ENCODE assay signal across 9 cellular contexts in genomic region chr15:90620379-90621134, GRCh38.
DNase-seq lines count a peak whose midpoint lies in the region; ATAC-seq lines count a peak whose summit lies in the region.
"Had no signal": no experiment of that assay in that cellular context is flagged by ENCODE, and none has a peak within 500 bp of the region (broad histone marks: within the 10 kb centered on the region; RNA-seq: fewer than 3 reads in every experiment).

No MANE protein-coding gene starts in this region.

- peaks cover 44% of the 10 kb centered on the region for H3K36me3 Mint-ChIP-seq in T-helper 2 cell treated with Interferon-gamma antibody and Interleukin-4, amounts not matched to agents 5 μg/mL and 100 μg/mL, for 36 hours (ENCODE audit: low read depth)

- no peaks in the 10 kb centered on the region for H3K9me3 Mint-ChIP-seq in T-helper 2 cell treated with Interferon-gamma antibody and Interleukin-4, amounts not matched to agents 5 μg/mL and 100 μg/mL, for 36 hours

- H3K4me1 Mint-ChIP-seq in T-helper 2 cell treated with Interferon-gamma antibody and Interleukin-4, amounts not matched to agents 5 μg/mL and 100 μg/mL, for 36 hours (ENCODE audit: low read depth): peaks cover 26% of the 10 kb centered on the region

- no peaks in the 10 kb centered on the region for H3K27me3 Mint-ChIP-seq in T-helper 2 cell treated with Interferon-gamma antibody and Interleukin-4, amounts not matched to agents 5 μg/mL and 100 μg/mL, for 36 hours (ENCODE audit: low read depth)

- peak; percentile 51 for DNase-seq in T-helper 2 cell treated with Interferon-gamma antibody and Interleukin-4, amounts not matched to agents 5 μg/mL and 100 μg/mL, for 36 hours (ENCODE audit: low spot score)
- DNase-seq in medulla oblongata (ENCODE audit: extremely low spot score) (peak; percentile 21), dermis blood vessel endothelial cell (no peak), cerebellar nuclear complex (lab: John Stamatoyannopoulos, UW) (no peak), DMS53 treated with DMSO at 0.1 percent for 48 hours (lab: John Stamatoyannopoulos, UW; ENCODE audit: unreplicated experiment) (no peak)
- DNase-seq: NCI-H187 had no signal

- peak; percentile 84 for ATAC-seq in GM18909 (IDR thresholded peaks at IDR 0.05; ENCODE audit: poor library complexity, unreplicated experiment)
- ATAC-seq in HG02973 (IDR thresholded peaks at IDR 0.05; ENCODE audit: unreplicated experiment): peak; percentile 69
- no peak for ATAC-seq in esophagus mucosa

- peak overlapping the region; percentile 82 for H3K4me3 Mint-ChIP-seq in T-helper 2 cell treated with Interferon-gamma antibody and Interleukin-4, amounts not matched to agents 5 μg/mL and 100 μg/mL, for 36 hours

- H3K27ac Mint-ChIP-seq in T-helper 2 cell treated with Interferon-gamma antibody and Interleukin-4, amounts not matched to agents 5 μg/mL and 100 μg/mL, for 36 hours: peak overlapping the region; percentile 91

Comparison
In these comparisons a context has a peak if more than half of its experiments do, and no peak if none do; other contexts are left out.
1. DNase-seq: peak in T-helper 2 cell treated with Interferon-gamma antibody and Interleukin-4, amounts not matched to agents 5 μg/mL and 100 μg/mL, for 36 hours (single experiment) and medulla oblongata (single experiment); none in dermis blood vessel endothelial cell (single experiment), cerebellar nuclear complex (0 of 2) and DMS53 treated with DMSO at 0.1 percent for 48 hours (single experiment).